Comparison of ENCODE assay signal across 34 cellular contexts in the genomic region with DNA sequence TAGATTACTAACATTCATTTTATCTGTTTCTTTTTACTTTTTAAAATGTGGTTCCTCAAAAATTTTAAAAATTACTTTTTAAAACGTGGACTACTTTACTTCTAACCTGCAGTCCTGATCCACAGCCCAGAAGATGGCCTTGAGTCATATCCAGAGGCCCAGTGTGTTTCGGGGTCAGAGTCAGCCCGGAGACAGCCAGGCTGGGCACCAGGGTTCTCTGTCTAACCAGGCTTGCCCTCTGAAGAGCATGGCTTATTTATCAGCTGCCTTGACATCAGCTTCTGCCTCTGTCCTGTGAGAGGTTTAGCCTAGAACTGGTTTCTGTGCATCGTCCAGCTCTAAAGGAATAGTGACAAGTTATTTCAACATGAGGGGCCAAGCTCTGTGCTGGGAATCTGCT.
"Had no signal": no experiment of that assay in that cellular context is flagged by ENCODE, and none has a peak within 500 bp of the region (broad histone marks: within the 10 kb centered on the region; RNA-seq: fewer than 3 reads in every experiment).

No MANE protein-coding gene starts in this region.

- H3K4me1 ChIP-seq: body of pancreas, breast epithelium had no signal

- H3K36me3 ChIP-seq: brain microvascular endothelial cell, breast epithelium had no signal

- H3K27me3 ChIP-seq: body of pancreas, brain microvascular endothelial cell, breast epithelium had no signal

- H3K4me3 Mint-ChIP-seq: activated CD4-positive, alpha-beta memory T cell treated with anti-CD3 and anti-CD28 coated beads, Interleukin-2, amount 10 ng/mL, durations not matched to agents 7 days and 5 days; activated CD4-positive, alpha-beta T cell treated with anti-CD3 and anti-CD28 coated beads, Interleukin-2, amount 10 ng/mL, durations not matched to agents 7 days and 5 days; activated CD8-positive, alpha-beta memory T cell treated with anti-CD3 and anti-CD28 coated beads, Interleukin-2, amount 10 ng/mL, durations not matched to agents 7 days and 5 days; activated CD8-positive, alpha-beta T cell treated with anti-CD3 and anti-CD28 coated beads, Interleukin-2, amount 10 ng/mL, durations not matched to agents 7 days and 5 days; activated naive CD4-positive, alpha-beta T cell treated with anti-CD3 and anti-CD28 coated beads, Interleukin-2, amount 10 ng/mL, durations not matched to agents 7 days and 5 days; activated naive CD4-positive, alpha-beta T cell treated with anti-CD3 and anti-CD28 coated beads, Interleukin-2, amount 50 U/mL, for 24 hours; activated naive CD8-positive, alpha-beta T cell; activated naive CD8-positive, alpha-beta T cell treated with anti-CD3 and anti-CD28 coated beads, Interleukin-2, amount 10 ng/mL, durations not matched to agents 7 days and 5 days; activated naive CD8-positive, alpha-beta T cell treated with anti-CD3 and anti-CD28 coated beads, Interleukin-2, amount 50 U/mL, for 24 hours; activated T-cell treated with anti-CD3 and anti-CD28 coated beads, Interleukin-2, amount 50 U/mL, for 24 hours; T-helper 1 cell treated with Interleukin-12 subunit alpha and Interleukin-12 subunit beta and Interleukin-4 antibody, amounts not matched to agents 30 μg/mL and 1 μg/mL, for 36 hours; T-helper 2 cell treated with Interferon-gamma antibody and Interleukin-4, amounts not matched to agents 5 μg/mL and 100 μg/mL, for 36 hours had no signal

- H3K36me3 Mint-ChIP-seq: activated CD8-positive, alpha-beta memory T cell treated with anti-CD3 and anti-CD28 coated beads, Interleukin-2, amount 10 ng/mL, durations not matched to agents 7 days and 5 days; activated naive CD4-positive, alpha-beta T cell treated with anti-CD3 and anti-CD28 coated beads, Interleukin-2, amount 10 ng/mL, durations not matched to agents 7 days and 5 days; activated naive CD4-positive, alpha-beta T cell treated with anti-CD3 and anti-CD28 coated beads, Interleukin-2, amount 50 U/mL, for 24 hours; activated naive CD8-positive, alpha-beta T cell treated with anti-CD3 and anti-CD28 coated beads, Interleukin-2, amount 10 ng/mL, durations not matched to agents 7 days and 5 days had no signal

- H3K27me3 Mint-ChIP-seq: activated CD4-positive, alpha-beta memory T cell treated with anti-CD3 and anti-CD28 coated beads, Interleukin-2, amount 10 ng/mL, durations not matched to agents 7 days and 5 days; activated CD4-positive, alpha-beta T cell treated with anti-CD3 and anti-CD28 coated beads, Interleukin-2, amount 10 ng/mL, durations not matched to agents 7 days and 5 days; activated CD8-positive, alpha-beta memory T cell treated with anti-CD3 and anti-CD28 coated beads, Interleukin-2, amount 10 ng/mL, durations not matched to agents 7 days and 5 days; activated naive CD4-positive, alpha-beta T cell treated with anti-CD3 and anti-CD28 coated beads, Interleukin-2, amount 10 ng/mL, durations not matched to agents 7 days and 5 days; activated naive CD4-positive, alpha-beta T cell treated with anti-CD3 and anti-CD28 coated beads, Interleukin-2, amount 50 U/mL, for 24 hours; activated naive CD8-positive, alpha-beta T cell treated with anti-CD3 and anti-CD28 coated beads, Interleukin-2, amount 10 ng/mL, durations not matched to agents 7 days and 5 days; activated naive CD8-positive, alpha-beta T cell treated with anti-CD3 and anti-CD28 coated beads, Interleukin-2, amount 50 U/mL, for 24 hours had no signal

- H3K9me3 Mint-ChIP-seq: activated naive CD4-positive, alpha-beta T cell treated with anti-CD3 and anti-CD28 coated beads, Interleukin-2, amount 10 ng/mL, durations not matched to agents 7 days and 5 days; activated naive CD4-positive, alpha-beta T cell treated with anti-CD3 and anti-CD28 coated beads, Interleukin-2, amount 50 U/mL, for 24 hours; activated naive CD8-positive, alpha-beta T cell treated with anti-CD3 and anti-CD28 coated beads, Interleukin-2, amount 10 ng/mL, durations not matched to agents 7 days and 5 days; activated naive CD8-positive, alpha-beta T cell treated with anti-CD3 and anti-CD28 coated beads, Interleukin-2, amount 50 U/mL, for 24 hours; activated T-helper 2 cell treated with anti-CD3 and anti-CD28 coated beads, Interferon-gamma antibody, Interleukin-2, Interleukin-4, amounts not matched to agents 10 μg/mL and 5 μg/mL and 100 μg/mL, durations not matched to agents 14 hours and 24 hours and 36 hours had no signal

- H3K4me3 ChIP-seq: body of pancreas, breast epithelium had no signal

- ATAC-seq: activated CD4-positive, CD25-positive, alpha-beta regulatory T cell treated with anti-CD3 and anti-CD28 coated beads, Interleukin-2, amount 50 U/mL, for 24 hours; activated CD8-positive, alpha-beta memory T cell treated with anti-CD3 and anti-CD28 coated beads, Interleukin-2, amount 10 ng/mL, durations not matched to agents 7 days and 5 days; activated CD8-positive, alpha-beta T cell treated with anti-CD3 and anti-CD28 coated beads, Interleukin-2, amount 10 ng/mL, durations not matched to agents 7 days and 5 days; activated naive CD8-positive, alpha-beta T cell treated with anti-CD3 and anti-CD28 coated beads, Interleukin-2, amount 50 U/mL, for 24 hours; body of pancreas had no signal

- H3K27ac Mint-ChIP-seq: activated CD4-positive, alpha-beta memory T cell treated with anti-CD3 and anti-CD28 coated beads, Interleukin-2, amount 10 ng/mL, durations not matched to agents 7 days and 5 days; activated CD4-positive, alpha-beta T cell treated with anti-CD3 and anti-CD28 coated beads, Interleukin-2, amount 10 ng/mL, durations not matched to agents 7 days and 5 days; activated CD8-positive, alpha-beta memory T cell treated with anti-CD3 and anti-CD28 coated beads, Interleukin-2, amount 10 ng/mL, durations not matched to agents 7 days and 5 days; activated CD8-positive, alpha-beta T cell treated with anti-CD3 and anti-CD28 coated beads, Interleukin-2, amount 10 ng/mL, durations not matched to agents 7 days and 5 days; activated naive CD4-positive, alpha-beta T cell treated with anti-CD3 and anti-CD28 coated beads, Interleukin-2, amount 10 ng/mL, durations not matched to agents 7 days and 5 days; activated naive CD4-positive, alpha-beta T cell treated with anti-CD3 and anti-CD28 coated beads, Interleukin-2, amount 50 U/mL, for 24 hours; activated naive CD8-positive, alpha-beta T cell; activated naive CD8-positive, alpha-beta T cell treated with anti-CD3 and anti-CD28 coated beads, Interleukin-2, amount 10 ng/mL, durations not matched to agents 7 days and 5 days; activated naive CD8-positive, alpha-beta T cell treated with anti-CD3 and anti-CD28 coated beads, Interleukin-2, amount 50 U/mL, for 24 hours; activated T-cell treated with anti-CD3 and anti-CD28 coated beads, Interleukin-2, amount 50 U/mL, for 24 hours; activated T-helper 2 cell treated with anti-CD3 and anti-CD28 coated beads, Interferon-gamma antibody, Interleukin-2, Interleukin-4, amounts not matched to agents 10 μg/mL and 5 μg/mL and 100 μg/mL, durations not matched to agents 14 hours and 24 hours and 36 hours; T-helper 1 cell treated with Interleukin-12 subunit alpha and Interleukin-12 subunit beta and Interleukin-4 antibody, amounts not matched to agents 30 μg/mL and 1 μg/mL, for 36 hours; T-helper 2 cell treated with Interferon-gamma antibody and Interleukin-4, amounts not matched to agents 5 μg/mL and 100 μg/mL, for 36 hours had no signal

- H3K4me1 Mint-ChIP-seq: activated CD4-positive, alpha-beta memory T cell treated with anti-CD3 and anti-CD28 coated beads, Interleukin-2, amount 10 ng/mL, durations not matched to agents 7 days and 5 days; activated CD4-positive, alpha-beta T cell treated with anti-CD3 and anti-CD28 coated beads, Interleukin-2, amount 10 ng/mL, durations not matched to agents 7 days and 5 days; activated CD8-positive, alpha-beta memory T cell treated with anti-CD3 and anti-CD28 coated beads, Interleukin-2, amount 10 ng/mL, durations not matched to agents 7 days and 5 days; activated naive CD4-positive, alpha-beta T cell treated with anti-CD3 and anti-CD28 coated beads, Interleukin-2, amount 10 ng/mL, durations not matched to agents 7 days and 5 days; activated naive CD4-positive, alpha-beta T cell treated with anti-CD3 and anti-CD28 coated beads, Interleukin-2, amount 50 U/mL, for 24 hours; activated naive CD8-positive, alpha-beta T cell treated with anti-CD3 and anti-CD28 coated beads, Interleukin-2, amount 10 ng/mL, durations not matched to agents 7 days and 5 days; activated naive CD8-positive, alpha-beta T cell treated with anti-CD3 and anti-CD28 coated beads, Interleukin-2, amount 50 U/mL, for 24 hours had no signal

- H3K27ac ChIP-seq: body of pancreas, brain microvascular endothelial cell, breast epithelium, VCaP had no signal

- DNase-seq: activated CD4-positive, alpha-beta memory T cell treated with anti-CD3 and anti-CD28 coated beads, Interleukin-2, amount 10 ng/mL, durations not matched to agents 7 days and 5 days; activated CD4-positive, alpha-beta T cell treated with anti-CD3 and anti-CD28 coated beads for 1 hour; activated CD4-positive, alpha-beta T cell treated with anti-CD3 and anti-CD28 coated beads for 4 hours; activated CD4-positive, alpha-beta T cell treated with anti-CD3 and anti-CD28 coated beads, Interleukin-2, amount 10 ng/mL, durations not matched to agents 7 days and 5 days; activated CD4-positive, alpha-beta T cell treated with anti-CD3 and anti-CD28 coated beads, Interleukin-2, amount 50 U/mL, for 48 hours; activated CD4-positive, CD25-positive, alpha-beta regulatory T cell; activated CD8-positive, alpha-beta memory T cell treated with anti-CD3 and anti-CD28 coated beads for 24 hours; activated CD8-positive, alpha-beta memory T cell treated with anti-CD3 and anti-CD28 coated beads, Interleukin-2, amount 10 ng/mL, durations not matched to agents 7 days and 5 days; activated CD8-positive, alpha-beta memory T cell treated with anti-CD3 and anti-CD28 coated beads, Interleukin-2, amount 50 U/mL, for 48 hours; activated CD8-positive, alpha-beta T cell treated with anti-CD3 and anti-CD28 coated beads, Interleukin-2, amount 10 ng/mL, durations not matched to agents 7 days and 5 days; activated effector memory CD4-positive, alpha-beta T cell treated with Interleukin-2 at 50 U/mL for 16 hours; activated gamma-delta T cell; activated naive CD4-positive, alpha-beta T cell treated with anti-CD3 and anti-CD28 coated beads, Interleukin-2, amount 10 ng/mL, durations not matched to agents 7 days and 5 days; activated naive CD4-positive, alpha-beta T cell treated with Interleukin-2 at 50 U/mL for 16 hours; activated naive CD8-positive, alpha-beta T cell treated with anti-CD3 and anti-CD28 coated beads, Interleukin-2, amount 10 ng/mL, durations not matched to agents 7 days and 5 days; activated naive CD8-positive, alpha-beta T cell treated with anti-CD3 and anti-CD28 coated beads, Interleukin-2, amount 50 U/mL, for 24 hours; activated T-cell treated with anti-CD3 and anti-CD28 coated beads, Interleukin-2, amount 50 U/mL, for 24 hours; activated T-cell treated with anti-CD3 and anti-CD28 coated beads, Interleukin-2, amount 50 U/mL, for 48 hours; amniotic stem cell; aorta; body of pancreas; brain microvascular endothelial cell; central memory CD4-positive, alpha-beta T cell; T-helper 1 cell; T-helper 2 cell; T-helper 9 cell had no signal
